In the genomic region with DNA sequence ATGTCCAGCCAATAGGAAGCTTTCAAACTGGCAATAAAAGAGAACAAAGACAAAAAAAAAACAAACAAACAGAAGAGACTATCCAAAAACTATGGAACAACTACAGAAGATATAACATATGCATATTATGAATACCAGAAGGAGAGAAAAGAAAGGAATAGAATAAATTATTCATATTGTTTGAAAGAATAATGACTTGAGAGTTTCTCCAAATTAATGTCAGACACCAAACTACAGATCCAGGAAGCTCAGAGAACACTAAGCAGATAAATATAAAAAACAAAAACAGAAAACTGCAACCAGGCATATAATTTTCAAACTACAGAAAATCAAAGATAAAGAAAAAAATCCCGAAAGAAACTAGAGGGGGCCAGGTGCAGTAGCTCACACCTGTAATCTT, we compare ENCODE assay signal across 22 cellular contexts. TPM values are rescaled to one million over a fixed set of nuclear protein-coding genes. Genes with fewer than 3 reads are reported as not detected.
"Had no signal": no experiment of that assay in that cellular context is flagged by ENCODE, and none has a peak within 500 bp of the region (broad histone marks: within the 10 kb centered on the region; RNA-seq: fewer than 3 reads in every experiment).

No MANE protein-coding gene starts in this region.

- H3K27ac Mint-ChIP-seq: dendritic cell treated with granulocyte-macrophage colony-stimulating factor and Interleukin-4, amounts not matched to agents 40 ng/mL and 50 ng/mL, for 4 days; effector memory CD8-positive, alpha-beta T cell; endodermal cell; memory B cell had no signal

- DNase-seq: colonic mucosa; cortex of kidney; effector CD8-positive, alpha-beta T cell; effector memory CD8-positive, alpha-beta T cell; endodermal cell; foreskin keratinocyte; heart left ventricle; hypothalamus; left cardiac atrium; left lung; left ventricle myocardium superior; lower lobe of right lung; mesendoderm; midbrain; naive thymus-derived CD4-positive, alpha-beta T cell had no signal

- H3K4me2 ChIP-seq: hepatocyte had no signal

- H3K27ac ChIP-seq: colonic mucosa, esophagus muscularis mucosa, foreskin keratinocyte, gastroesophageal sphincter, heart left ventricle, hepatocyte, left lung, lower lobe of right lung had no signal

- H3K9me3 Mint-ChIP-seq: dendritic cell treated with granulocyte-macrophage colony-stimulating factor and Interleukin-4, amounts not matched to agents 40 ng/mL and 50 ng/mL, for 4 days; effector memory CD8-positive, alpha-beta T cell; endodermal cell; memory B cell; naive thymus-derived CD4-positive, alpha-beta T cell had no signal

- H3K27me3 ChIP-seq: colonic mucosa, esophagus muscularis mucosa, foreskin keratinocyte, gastroesophageal sphincter, heart left ventricle, hepatocyte, left lung had no signal

- H3K36me3 Mint-ChIP-seq: memory B cell had no signal

- H3K4me3 Mint-ChIP-seq: dendritic cell treated with granulocyte-macrophage colony-stimulating factor and Interleukin-4, amounts not matched to agents 40 ng/mL and 50 ng/mL, for 4 days; effector memory CD8-positive, alpha-beta T cell; endodermal cell; memory B cell; naive thymus-derived CD4-positive, alpha-beta T cell had no signal

- H3K9me3 ChIP-seq: colonic mucosa, esophagus muscularis mucosa, gastroesophageal sphincter, heart left ventricle, left lung, lower lobe of right lung had no signal

- H3K4me1 ChIP-seq: colonic mucosa, esophagus muscularis mucosa, gastroesophageal sphincter, heart left ventricle, left lung, lower lobe of right lung had no signal

- H3K4me1 Mint-ChIP-seq: endodermal cell had no signal

- H2AFZ ChIP-seq: hepatocyte had no signal

- H3K27me3 Mint-ChIP-seq: dendritic cell treated with granulocyte-macrophage colony-stimulating factor and Interleukin-4, amounts not matched to agents 40 ng/mL and 50 ng/mL, for 4 days; effector memory CD8-positive, alpha-beta T cell; memory B cell; naive thymus-derived CD4-positive, alpha-beta T cell had no signal

- H3K4me3 ChIP-seq: colonic mucosa, esophagus muscularis mucosa, gastroesophageal sphincter, heart left ventricle, hepatocyte, left lung, lower lobe of right lung had no signal

- H3K79me2 ChIP-seq: hepatocyte had no signal

- ATAC-seq: effector memory CD8-positive, alpha-beta T cell; foreskin keratinocyte; gastroesophageal sphincter; heart left ventricle; left cardiac atrium; left lung; left ventricle myocardium superior; lower lobe of right lung; naive thymus-derived CD4-positive, alpha-beta T cell had no signal

- H3K36me3 ChIP-seq: colonic mucosa, esophagus muscularis mucosa, gastroesophageal sphincter, heart left ventricle, left lung, lower lobe of right lung had no signal

RNA-seq across cellular contexts. Expression of gene AP3B2, which starts 34.1 kb away (rescaled TPM):
- total RNA-seq: dermis microvascular lymphatic vessel endothelial cell, lung microvascular endothelial cell had no signal
